9 cellular contexts compared by ENCODE assay signal in genomic region chr14:71523630-71524320, GRCh38.
DNase-seq lines count a peak whose midpoint lies in the region; ATAC-seq and TF ChIP-seq lines count a peak whose summit lies in the region.
"Had no signal": no experiment of that assay in that cellular context is flagged by ENCODE, and none has a peak within 500 bp of the region (broad histone marks: within the 10 kb centered on the region; RNA-seq: fewer than 3 reads in every experiment).

No MANE protein-coding gene starts in this region.

- no peak overlapping the region for H3K18ac ChIP-seq in mesendoderm (ENCODE audit: low read length)

- H2BK15ac ChIP-seq in mesendoderm (replicated peaks; ENCODE audit: low read depth): no peak overlapping the region

- H3K9ac ChIP-seq in mesendoderm (ENCODE audit: low read length): no peak overlapping the region

- peaks cover 1% of the 10 kb centered on the region for H3K79me1 ChIP-seq in mesendoderm (ENCODE audit: low read length)

- peaks cover 21% of the 10 kb centered on the region for H3K4me1 Mint-ChIP-seq in activated T-helper 1 cell treated with anti-CD3 and anti-CD28 coated beads, Interleukin-12 subunit alpha, Interleukin-12 subunit beta, Interleukin-2, Interleukin-4 antibody, amounts not matched to agents 30 ng/mL and 10 ng/mL and 1 ng/mL, durations not matched to agents 14 hours and 24 hours and 36 hours (ENCODE audit: low read depth)
- peaks cover 16% of the 10 kb centered on the region for H3K4me1 Mint-ChIP-seq in endothelial cell (ENCODE audit: unreplicated experiment)

- no peak for DNase-seq in activated T-helper 1 cell treated with anti-CD3 and anti-CD28 coated beads, Interleukin-12 subunit alpha, Interleukin-12 subunit beta, Interleukin-2, Interleukin-4 antibody, amounts not matched to agents 30 ng/mL and 10 ng/mL and 1 ng/mL, durations not matched to agents 14 hours and 24 hours and 36 hours (ENCODE audit: low spot score)
- DNase-seq in mesendoderm: no peak
- DNase-seq in activated CD4-positive, CD25-positive, alpha-beta regulatory T cell treated with anti-CD3 and anti-CD28 coated beads, Interleukin-2, amount 50 U/mL, for 72 hours: no peak
- DNase-seq in HCEC 1CT: no peak
- no peak for DNase-seq in endothelial cell (ENCODE audit: low spot score)
- DNase-seq: CD4-positive, alpha-beta memory T cell had no signal

- no peak overlapping the region for H4K8ac ChIP-seq in mesendoderm (ENCODE audit: low read depth, low read length)

- no peaks in the 10 kb centered on the region for H3K79me2 ChIP-seq in mesendoderm (ENCODE audit: control insufficient read depth, insufficient read depth, low read length)

- H3K56ac ChIP-seq in mesendoderm (ENCODE audit: low read length): no peak overlapping the region

- TF ChIP-seq CTCF in endothelial cell (IDR thresholded peaks at IDR 0.05; ENCODE audit: unreplicated experiment): no peak

- H3K4me3 Mint-ChIP-seq in activated T-helper 1 cell treated with anti-CD3 and anti-CD28 coated beads, Interleukin-12 subunit alpha, Interleukin-12 subunit beta, Interleukin-2, Interleukin-4 antibody, amounts not matched to agents 30 ng/mL and 10 ng/mL and 1 ng/mL, durations not matched to agents 14 hours and 24 hours and 36 hours: no peak overlapping the region
- H3K4me3 Mint-ChIP-seq in endothelial cell (ENCODE audit: unreplicated experiment): no peak overlapping the region
- H3K4me3 Mint-ChIP-seq: CD4-positive, alpha-beta memory T cell had no signal

- H3K4me3 ChIP-seq in GM08714 (ENCODE audit: low read length) (0 out of 2 replicates have a peak overlapping the region, but pooled peaks have one; percentile 26), mesendoderm (ENCODE audit: low read length) (no peak overlapping the region)

- no peaks in the 10 kb centered on the region for H3K27me3 Mint-ChIP-seq in activated T-helper 1 cell treated with anti-CD3 and anti-CD28 coated beads, Interleukin-12 subunit alpha, Interleukin-12 subunit beta, Interleukin-2, Interleukin-4 antibody, amounts not matched to agents 30 ng/mL and 10 ng/mL and 1 ng/mL, durations not matched to agents 14 hours and 24 hours and 36 hours (ENCODE audit: insufficient read depth)
- H3K27me3 Mint-ChIP-seq in endothelial cell (ENCODE audit: unreplicated experiment): peaks cover 4% of the 10 kb centered on the region
- H3K27me3 Mint-ChIP-seq: CD4-positive, alpha-beta memory T cell had no signal

- ATAC-seq in GM19438 (IDR thresholded peaks at IDR 0.05; ENCODE audit: low read depth, unreplicated experiment) (peak; percentile 71), HG02981 (IDR thresholded peaks at IDR 0.05; ENCODE audit: unreplicated experiment) (peak; percentile 78)

- H2BK120ac ChIP-seq in mesendoderm (ENCODE audit: low read depth, low read length): no peak overlapping the region

- no peaks in the 10 kb centered on the region for H3K4me1 ChIP-seq in mesendoderm (ENCODE audit: control insufficient read depth, low read depth, low read length)

- no peak overlapping the region for H4K5ac ChIP-seq in mesendoderm (ENCODE audit: low read length)

- H3K4me2 ChIP-seq in mesendoderm (ENCODE audit: low read length): no peak overlapping the region

- no peak overlapping the region for H2BK5ac ChIP-seq in mesendoderm (ENCODE audit: low read length)

- no peak overlapping the region for H3K4ac ChIP-seq in mesendoderm (ENCODE audit: low read depth, low read length)

- peak overlapping the region; percentile 32 for H3K27ac Mint-ChIP-seq in activated T-helper 1 cell treated with anti-CD3 and anti-CD28 coated beads, Interleukin-12 subunit alpha, Interleukin-12 subunit beta, Interleukin-2, Interleukin-4 antibody, amounts not matched to agents 30 ng/mL and 10 ng/mL and 1 ng/mL, durations not matched to agents 14 hours and 24 hours and 36 hours
- no peak overlapping the region for H3K27ac Mint-ChIP-seq in endothelial cell (ENCODE audit: unreplicated experiment)

- no peaks in the 10 kb centered on the region for H3K36me3 ChIP-seq in mesendoderm (ENCODE audit: control insufficient read depth, insufficient read depth, low read length)

- H3K27me3 ChIP-seq in mesendoderm (ENCODE audit: insufficient read depth, low read length, poor library complexity): no peaks in the 10 kb centered on the region

- no peaks in the 10 kb centered on the region for H3K9me3 Mint-ChIP-seq in activated T-helper 1 cell treated with anti-CD3 and anti-CD28 coated beads, Interleukin-12 subunit alpha, Interleukin-12 subunit beta, Interleukin-2, Interleukin-4 antibody, amounts not matched to agents 30 ng/mL and 10 ng/mL and 1 ng/mL, durations not matched to agents 14 hours and 24 hours and 36 hours
- H3K9me3 Mint-ChIP-seq in endothelial cell (ENCODE audit: unreplicated experiment): no peaks in the 10 kb centered on the region
- H3K9me3 Mint-ChIP-seq: CD4-positive, alpha-beta memory T cell had no signal

- H2AK5ac ChIP-seq in mesendoderm (ENCODE audit: low read length): no peak overlapping the region

- H3K36me3 Mint-ChIP-seq in activated T-helper 1 cell treated with anti-CD3 and anti-CD28 coated beads, Interleukin-12 subunit alpha, Interleukin-12 subunit beta, Interleukin-2, Interleukin-4 antibody, amounts not matched to agents 30 ng/mL and 10 ng/mL and 1 ng/mL, durations not matched to agents 14 hours and 24 hours and 36 hours (ENCODE audit: low read depth): peaks cover 21% of the 10 kb centered on the region
- no peaks in the 10 kb centered on the region for H3K36me3 Mint-ChIP-seq in endothelial cell (ENCODE audit: low read depth, unreplicated experiment)

- intact Hi-C loops in activated T-helper 1 cell treated with anti-CD3 and anti-CD28 coated beads, Interleukin-12 subunit alpha, Interleukin-12 subunit beta, Interleukin-2, Interleukin-4 antibody, amounts not matched to agents 30 ng/mL and 10 ng/mL and 1 ng/mL, durations not matched to agents 14 hours and 24 hours and 36 hours (cut with micrococcal nuclease): loop anchor here (1.0 to 5.0 kb wide), 4 partner anchors 25 to 191 kb away; no protein-coding TSS in a partner anchor

- WGBS in mesendoderm (ENCODE audit: extremely low coverage, insufficient coverage, low lambda C conversion rate): no CpG with 5 or more reads among the region's 2 CpGs

- no peak overlapping the region for H3K23ac ChIP-seq in mesendoderm (ENCODE audit: low read length)

- H3K27ac ChIP-seq in mesendoderm (ENCODE audit: low read depth, low read length): no peak overlapping the region
